13 cellular contexts compared by ENCODE assay signal in genomic region chr3:150744041-150745026, GRCh38. TPM values are rescaled to one million over a fixed set of nuclear protein-coding genes. Genes with fewer than 3 reads are reported as not detected.
DNase-seq lines count a peak whose midpoint lies in the region; ATAC-seq and TF ChIP-seq lines count a peak whose summit lies in the region.
"Had no signal": no experiment of that assay in that cellular context is flagged by ENCODE, and none has a peak within 500 bp of the region (broad histone marks: within the 10 kb centered on the region; RNA-seq: fewer than 3 reads in every experiment).

No MANE protein-coding gene starts in this region.

- CTCF ChIA-PET in CD8-positive, alpha-beta memory T cell (lab: Charles Lee): no interaction called here
- CTCF ChIA-PET in PC-9 (lab: Charles Lee): interaction anchor here (0.6 to 1.0 kb wide), 2 partner anchors 19 to 357 kb away, joined by 3 to 5 read pairs; no protein-coding TSS in a partner anchor

- peak overlapping the region in 6 of 8 donors; percentile 47 to 88 (median 68) for H3K27ac Mint-ChIP-seq in CD8-positive, alpha-beta memory T cell
- peak overlapping the region; percentile 56 for H3K27ac Mint-ChIP-seq in progenitor cell of endocrine pancreas

- no peaks in the 10 kb centered on the region for H3K9me3 Mint-ChIP-seq in CD8-positive, alpha-beta memory T cell
- H3K9me3 Mint-ChIP-seq in progenitor cell of endocrine pancreas (ENCODE audit: low read depth): no peaks in the 10 kb centered on the region

- in situ Hi-C loops in HAP-1 (cut with MboI; ENCODE audit: low sequenced_read_pairs): no loop called here

- no peak overlapping the region for H3K4me3 Mint-ChIP-seq in CD8-positive, alpha-beta memory T cell
- H3K4me3 Mint-ChIP-seq in progenitor cell of endocrine pancreas (ENCODE audit: low read depth): no peak overlapping the region

- WGBS in esophagus, 2 donors: 49 to 54% methylated on average over 8 of the region's 8 CpGs

- no peak for ATAC-seq in HG03565 (IDR thresholded peaks at IDR 0.05; ENCODE audit: unreplicated experiment)

- H3K4me1 ChIP-seq in CD8-positive, alpha-beta memory T cell (ENCODE audit: insufficient read depth, low read length): peaks cover 18% of the 10 kb centered on the region
- H3K4me1 ChIP-seq in PC-9 (replicated peaks; ENCODE audit: insufficient read depth) (peaks cover 20% of the 10 kb centered on the region), esophagus (ENCODE audit: control insufficient read depth in 2 of 2, insufficient read depth in 2 of 2, low read length in 1 of 2) (peaks cover 3 to 11% of the 10 kb centered on the region in 2 donors), HAP-1 (peaks cover 20% of the 10 kb centered on the region)

- POLR2A ChIA-PET in CD8-positive, alpha-beta memory T cell (lab: Charles Lee): no interaction called here
- POLR2A ChIA-PET in PC-9 (lab: Charles Lee; ENCODE audit: unreplicated experiment): no interaction called here

- no peak for TF ChIP-seq CTCF in PC-9 (conservative IDR thresholded peaks at IDR 0.05)
- no peak for TF ChIP-seq CTCF in progenitor cell of endocrine pancreas (IDR thresholded peaks at IDR 0.05; ENCODE audit: unreplicated experiment)

- no peak for DNase-seq in CD8-positive, alpha-beta memory T cell
- DNase-seq in PC-9 (no peak), progenitor cell of endocrine pancreas (ENCODE audit: low spot score, unreplicated experiment) (no peak), head of caudate nucleus (no peak), HAP-1 (ENCODE audit: low spot score in 2 of 2) (no peak), RKO (ENCODE audit: low spot score) (no peak)
- DNase-seq: caudate nucleus, DMS53, NCI-H2227 treated with DMSO at 0.1 percent for 48 hours, SIG-M5 had no signal

- TSS peak; percentile 26 for BruUV-seq in PC-9 (replicated peaks; lab: Mats Ljungman, UMichigan)

- H3K36me3 Mint-ChIP-seq in CD8-positive, alpha-beta memory T cell: peaks cover 0 to 38% (median 10%) of the 10 kb centered on the region in 3 donors
- peaks cover 6% of the 10 kb centered on the region for H3K36me3 Mint-ChIP-seq in progenitor cell of endocrine pancreas (ENCODE audit: insufficient read depth)

- H3K4me2 ChIP-seq in PC-9: peak overlapping the region; percentile 21

- H3K27me3 Mint-ChIP-seq in CD8-positive, alpha-beta memory T cell: peaks cover 0 to 3% of the 10 kb centered on the region in 2 donors
- no peaks in the 10 kb centered on the region for H3K27me3 Mint-ChIP-seq in progenitor cell of endocrine pancreas

- H4K20me1 ChIP-seq in PC-9 (ENCODE audit: insufficient read depth): peaks cover 22% of the 10 kb centered on the region; the same call in 1 of the 2 replicates

- no peaks in the 10 kb centered on the region for H3K27me3 ChIP-seq in CD8-positive, alpha-beta memory T cell (ENCODE audit: insufficient read depth, low read length, poor library complexity, severe bottlenecking)
- H3K27me3 ChIP-seq in PC-9 (ENCODE audit: insufficient read depth, low read depth): no peaks in the 10 kb centered on the region
- no peaks in the 10 kb centered on the region for H3K27me3 ChIP-seq in esophagus (ENCODE audit: control insufficient read depth in 1 of 2, insufficient read depth in 2 of 2, low read length in 2 of 2)
- H3K27me3 ChIP-seq in HAP-1 (ENCODE audit: low read depth): no peaks in the 10 kb centered on the region

- H3K9me2 ChIP-seq in PC-9 (ENCODE audit: insufficient read depth): no peaks in the 10 kb centered on the region

- H2AFZ ChIP-seq in PC-9: no peak overlapping the region

- no peaks in the 10 kb centered on the region for H3K9me3 ChIP-seq in CD8-positive, alpha-beta memory T cell (ENCODE audit: low read length)
- H3K9me3 ChIP-seq in PC-9 (ENCODE audit: insufficient read depth, low read depth) (no peaks in the 10 kb centered on the region), esophagus (ENCODE audit: control insufficient read depth in 2 of 2, insufficient read depth in 1 of 2, low read depth in 1 of 2, low read length in 1 of 2) (peaks cover 0 to 3% of the 10 kb centered on the region in 2 donors), HAP-1 (no peaks in the 10 kb centered on the region)

- no peak overlapping the region for H3K4me3 ChIP-seq in CD8-positive, alpha-beta memory T cell (ENCODE audit: low read length)
- H3K4me3 ChIP-seq in PC-9 (no peak overlapping the region), esophagus (ENCODE audit: low read depth in 1 of 2, low read length in 2 of 2) (no peak overlapping the region), HAP-1 (no peak overlapping the region)

- peaks cover 70 to 94% (median 92%) of the 10 kb centered on the region in 3 donors for H3K4me1 Mint-ChIP-seq in CD8-positive, alpha-beta memory T cell
- H3K4me1 Mint-ChIP-seq in progenitor cell of endocrine pancreas (ENCODE audit: low read depth): peaks cover 21% of the 10 kb centered on the region

- peaks cover 61% of the 10 kb centered on the region for H3K79me2 ChIP-seq in PC-9 (ENCODE audit: low read depth)

- no peaks in the 10 kb centered on the region for H3K36me3 ChIP-seq in CD8-positive, alpha-beta memory T cell (ENCODE audit: insufficient read depth, low read length)
- H3K36me3 ChIP-seq in PC-9 (ENCODE audit: low read depth): no peaks in the 10 kb centered on the region
- peaks cover 0 to 12% of the 10 kb centered on the region in 2 donors for H3K36me3 ChIP-seq in esophagus (ENCODE audit: control insufficient read depth in 2 of 2, insufficient read depth in 2 of 2, low read length in 1 of 2)
- peaks cover 12% of the 10 kb centered on the region; the same call in 1 of the 2 replicates for H3K36me3 ChIP-seq in HAP-1 (replicated peaks)

- peaks cover 7% of the 10 kb centered on the region; the same call in 1 of the 2 replicates for H3F3A ChIP-seq in PC-9 (ENCODE audit: insufficient read depth, low read depth)

- no peak overlapping the region for H3K27ac ChIP-seq in CD8-positive, alpha-beta memory T cell (ENCODE audit: low read depth, low read length)
- H3K27ac ChIP-seq in PC-9: peak overlapping the region; percentile 60
- H3K27ac ChIP-seq in esophagus (ENCODE audit: low read depth in 2 of 2, low read length in 1 of 2): peak overlapping the region; percentile 70 to 84

- intact Hi-C loops in PC-9 (cut with micrococcal nuclease; ENCODE audit: unreplicated experiment) (no loop called here), head of caudate nucleus (cut with DNase I) (no loop called here)

RNA-seq across cellular contexts. Expression of gene SIAH2, which starts 18.6 kb away (rescaled TPM):
- total RNA-seq in CD8-positive, alpha-beta memory T cell: 100 to 1,000 TPM; 111 to 115 TPM
- 48.1 TPM for polyA plus RNA-seq in CD8-positive, alpha-beta memory T cell
- total RNA-seq in PC-9 (2021) (19.4 and 20.3 TPM in 2 replicates), progenitor cell of endocrine pancreas (14.4 and 17.9 TPM in 2 replicates)
- polyA plus RNA-seq in esophagus: 10 to 100 TPM; 16.3 to 32.4 TPM

RNA-seq across cellular contexts. Expression of gene ERICH6, which starts 40.6 kb away (rescaled TPM):
- under 1 TPM in 1 of 2 experiments, not detected in 1; 0.39 TPM for total RNA-seq in CD8-positive, alpha-beta memory T cell
- not detected for polyA plus RNA-seq in CD8-positive, alpha-beta memory T cell
- total RNA-seq in PC-9 (2021) (not detected in 2 replicates), progenitor cell of endocrine pancreas (0.49 TPM in 1 of 2 replicates, not detected in the other)
- not detected for polyA plus RNA-seq in esophagus
- total RNA-seq: activated CD8-positive, alpha-beta memory T cell treated with anti-CD3 and anti-CD28 coated beads for 36 hours had no signal
